In the genomic region with DNA sequence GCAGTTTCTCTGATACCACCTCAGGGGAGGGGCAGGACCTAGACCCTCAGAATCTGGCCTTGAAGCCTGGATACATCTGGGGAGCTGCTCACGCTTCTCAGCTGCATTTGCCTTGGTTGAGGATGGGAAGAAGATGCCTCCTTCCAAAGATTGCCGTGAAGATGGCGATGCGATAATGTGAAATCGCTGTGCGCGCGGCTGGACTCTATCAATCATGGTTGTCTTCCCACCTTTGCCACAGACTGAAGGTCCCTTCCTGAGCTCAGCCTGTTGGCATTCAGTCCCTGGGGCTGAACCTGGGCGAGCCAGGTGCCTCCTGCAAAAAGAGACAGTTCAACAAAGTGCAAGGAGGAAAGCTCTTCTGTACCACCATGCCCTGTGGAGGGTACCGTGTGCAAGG, we compare ENCODE assay signal across 17 cellular contexts.
DNase-seq lines count a peak whose midpoint lies in the region; ATAC-seq and TF ChIP-seq lines count a peak whose summit lies in the region.
"Had no signal": no experiment of that assay in that cellular context is flagged by ENCODE, and none has a peak within 500 bp of the region (broad histone marks: within the 10 kb centered on the region; RNA-seq: fewer than 3 reads in every experiment).

No MANE protein-coding gene starts in this region.

- no TSS peak for BruUV-seq in PC-9 (replicated peaks; lab: Mats Ljungman, UMichigan)

- no peaks in the 10 kb centered on the region for H3K36me3 Mint-ChIP-seq in activated CD8-positive, alpha-beta T cell treated with anti-CD3 and anti-CD28 coated beads for 36 hours (ENCODE audit: low read depth)
- H3K36me3 Mint-ChIP-seq: IgD-negative memory B cell; naive B cell; stimulated activated memory B cell treated with anti-CD40 and anti-IgM and Interleukin-4, amounts not matched to agents 10 μg/mL and 1 μg/mL and 100 μg/mL, for 72 hours had no signal

- peak overlapping the region; percentile 37 for H2AK5ac ChIP-seq in neuronal stem cell (ENCODE audit: low read depth, low read length)

- TF ChIP-seq CTCF in PC-9 (conservative IDR thresholded peaks at IDR 0.05) (no peak), esophagus muscularis mucosa (IDR thresholded peaks at IDR 0.05) (no peak), thoracic aorta (IDR thresholded peaks at IDR 0.05) (no peak)
- TF ChIP-seq CTCF in activated CD8-positive, alpha-beta T cell treated with anti-CD3 and anti-CD28 coated beads for 36 hours (IDR thresholded peaks at IDR 0.05), result no peak

- peaks cover 15% of the 10 kb centered on the region for H3K79me2 ChIP-seq in PC-9 (ENCODE audit: low read depth)

- peak overlapping the region; percentile 60 for H2BK12ac ChIP-seq in neuronal stem cell (ENCODE audit: low read length)

- ATAC-seq in thoracic aorta (ENCODE audit: insufficient number of reproducible peaks, low FRiP score, low read depth) (no peak), HG02884 (IDR thresholded peaks at IDR 0.05; ENCODE audit: unreplicated experiment) (no peak), HG03097 (IDR thresholded peaks at IDR 0.05; ENCODE audit: low FRiP score, unreplicated experiment) (no peak), HG03521 (IDR thresholded peaks at IDR 0.05; ENCODE audit: unreplicated experiment) (no peak)
- no peak for ATAC-seq in activated CD8-positive, alpha-beta T cell treated with anti-CD3 and anti-CD28 coated beads for 36 hours
- ATAC-seq: left cardiac atrium; stimulated activated memory B cell treated with anti-CD40 and anti-IgM and Interleukin-4, amounts not matched to agents 10 μg/mL and 1 μg/mL and 100 μg/mL, for 72 hours had no signal

- H4K20me1 ChIP-seq in PC-9 (ENCODE audit: insufficient read depth), result no peaks in the 10 kb centered on the region

- peaks cover 74% of the 10 kb centered on the region for H3K4me1 ChIP-seq in PC-9 (replicated peaks; ENCODE audit: insufficient read depth)
- peaks cover 26 to 80% (median 72%) of the 10 kb centered on the region in 4 donors for H3K4me1 ChIP-seq in esophagus muscularis mucosa
- H3K4me1 ChIP-seq in neuronal stem cell (ENCODE audit: control insufficient read depth in 2 of 2, insufficient read depth in 1 of 2, low read depth in 1 of 2, low read length in 2 of 2), result peaks cover 0 to 9% of the 10 kb centered on the region in 2 donors
- H3K4me1 ChIP-seq in thoracic aorta (ENCODE audit: control insufficient read depth in 1 of 2, low read depth in 2 of 2), result peaks cover 29 to 56% of the 10 kb centered on the region in 2 donors

- H3K4me2 ChIP-seq in PC-9, result peak overlapping the region; percentile 97
- H3K4me2 ChIP-seq in neuronal stem cell (ENCODE audit: insufficient read depth, low read length, poor library complexity, severe bottlenecking), result no peak overlapping the region

- H2BK15ac ChIP-seq in neuronal stem cell (ENCODE audit: low read length), result peak overlapping the region; percentile 9

- H2BK5ac ChIP-seq in neuronal stem cell (ENCODE audit: low read length), result no peak overlapping the region

- H3K36me3 ChIP-seq in PC-9 (ENCODE audit: low read depth) (no peaks in the 10 kb centered on the region), esophagus muscularis mucosa (no peaks in the 10 kb centered on the region), neuronal stem cell (replicated peaks in 1 of 2; ENCODE audit: control insufficient read depth in 2 of 2, insufficient read depth in 2 of 2, low read length in 2 of 2) (no peaks in the 10 kb centered on the region), thoracic aorta (no peaks in the 10 kb centered on the region)

- WGBS in esophagus muscularis mucosa, result 96% methylated on average over 9 of the region's 10 CpGs
- WGBS in neuronal stem cell (ENCODE audit: extremely low coverage in 2 of 2, insufficient read length in 2 of 2, insufficient replicate concordance in 1 of 2), 2 donors, result no CpG with 5 or more reads among the region's 10 CpGs

- H4K8ac ChIP-seq in neuronal stem cell (ENCODE audit: low read depth, low read length), result no peak overlapping the region

- H3K4me3 Mint-ChIP-seq in activated CD8-positive, alpha-beta T cell treated with anti-CD3 and anti-CD28 coated beads for 36 hours, result no peak overlapping the region
- H3K4me3 Mint-ChIP-seq: activated CD4-positive, alpha-beta T cell treated with anti-CD3 and anti-CD28 coated beads, Interleukin-2, amount 10 ng/mL, durations not matched to agents 24 days and 14 days; IgD-negative memory B cell; stimulated activated memory B cell treated with anti-CD40 and anti-IgM and Interleukin-4, amounts not matched to agents 10 μg/mL and 1 μg/mL and 100 μg/mL, for 72 hours had no signal

- no peak overlapping the region for H2AFZ ChIP-seq in PC-9
- H2AFZ ChIP-seq in neuronal stem cell (ENCODE audit: low read length), result no peak overlapping the region

- peak overlapping the region; percentile 70 for H3K18ac ChIP-seq in neuronal stem cell (ENCODE audit: low read length)

- H3K9me3 ChIP-seq in PC-9 (ENCODE audit: insufficient read depth, low read depth), result no peaks in the 10 kb centered on the region
- no peaks in the 10 kb centered on the region for H3K9me3 ChIP-seq in esophagus muscularis mucosa
- no peaks in the 10 kb centered on the region for H3K9me3 ChIP-seq in neuronal stem cell (replicated peaks in 1 of 2; ENCODE audit: control insufficient read depth in 2 of 2, insufficient read depth in 1 of 2, low read depth in 1 of 2, low read length in 2 of 2)
- H3K9me3 ChIP-seq in thoracic aorta, result no peaks in the 10 kb centered on the region

- CTCF ChIA-PET in PC-9 (lab: Charles Lee), result interaction anchor here (0.6 to 2.1 kb wide), 2 partner anchors 111 to 586 kb away, joined by 6 to 9 read pairs; no protein-coding TSS in a partner anchor
- CTCF ChIA-PET in activated CD8-positive, alpha-beta T cell treated with anti-CD3 and anti-CD28 coated beads for 36 hours (lab: Charles Lee), result interaction anchor here (1.2 kb wide), 2 partner anchors 9 to 187 kb away, joined by 3 read pairs; no protein-coding TSS in a partner anchor

- H3K4ac ChIP-seq in neuronal stem cell (ENCODE audit: low read length), result no peak overlapping the region

- H3K27ac ChIP-seq in PC-9, result peak overlapping the region; percentile 100
- peak overlapping the region; percentile 96 to 98 (median 98) for H3K27ac ChIP-seq in esophagus muscularis mucosa (replicated peaks in 1 of 4)
- no peak overlapping the region for H3K27ac ChIP-seq in neuronal stem cell (replicated peaks; ENCODE audit: low read length)
- H3K27ac ChIP-seq in thoracic aorta, result peak overlapping the region; percentile 93 to 98

- no peak overlapping the region for H3K14ac ChIP-seq in neuronal stem cell (ENCODE audit: low read length)

- H3K23ac ChIP-seq in neuronal stem cell (ENCODE audit: low read depth, low read length, poor library complexity), result peak overlapping the region; percentile 58

- H2BK120ac ChIP-seq in neuronal stem cell (ENCODE audit: low read depth, low read length), result no peak overlapping the region

- DNase-seq in PC-9, result no peak
- DNase-seq in esophagus muscularis mucosa (ENCODE audit: extremely low spot score), result no peak
- no peak for DNase-seq in neuronal stem cell (ENCODE audit: low spot score)
- no peak for DNase-seq in thoracic aorta (ENCODE audit: low spot score)
- no peak for DNase-seq in activated CD8-positive, alpha-beta T cell treated with anti-CD3 and anti-CD28 coated beads for 36 hours
- DNase-seq: activated CD4-positive, alpha-beta T cell treated with anti-CD3 and anti-CD28 coated beads, Interleukin-2, amount 10 ng/mL, durations not matched to agents 24 days and 14 days; DND-41; left cardiac atrium; naive B cell; NCI-H2029; NK-92 treated with Interleukin-12 subunit alpha and Interleukin-12 subunit beta, amount 100 ng/mL, for 24 hours; SW 1271 had no signal

- H4K91ac ChIP-seq in neuronal stem cell (ENCODE audit: low read depth, low read length, poor library complexity), result no peak overlapping the region

- no peak for TF ChIP-seq POLR2A in esophagus muscularis mucosa (IDR thresholded peaks at IDR 0.05; ENCODE audit: low read depth)

- intact Hi-C loops in PC-9 (cut with micrococcal nuclease; ENCODE audit: unreplicated experiment) (loop anchor here (5.0 kb wide), 4 partner anchors 51 to 186 kb away; no protein-coding TSS in a partner anchor), esophagus muscularis mucosa (cut with DNase I) (loop anchor here (5.0 to 10.0 kb wide), 3 partner anchors 81 to 176 kb away; a partner anchor contains a TSS)
- intact Hi-C loops in activated CD8-positive, alpha-beta T cell treated with anti-CD3 and anti-CD28 coated beads for 36 hours (cut with micrococcal nuclease), result no loop called here

- H3K27ac Mint-ChIP-seq in activated CD8-positive, alpha-beta T cell treated with anti-CD3 and anti-CD28 coated beads for 36 hours, result no peak overlapping the region
- H3K27ac Mint-ChIP-seq: activated CD4-positive, alpha-beta T cell treated with anti-CD3 and anti-CD28 coated beads, Interleukin-2, amount 10 ng/mL, durations not matched to agents 24 days and 14 days; IgD-negative memory B cell; stimulated activated memory B cell treated with anti-CD40 and anti-IgM and Interleukin-4, amounts not matched to agents 10 μg/mL and 1 μg/mL and 100 μg/mL, for 72 hours had no signal

- peaks cover 3% of the 10 kb centered on the region for H3K79me1 ChIP-seq in neuronal stem cell (ENCODE audit: low read depth, low read length)

- H3K4me1 Mint-ChIP-seq in activated CD8-positive, alpha-beta T cell treated with anti-CD3 and anti-CD28 coated beads for 36 hours (ENCODE audit: low read depth), result no peaks in the 10 kb centered on the region
- H3K4me1 Mint-ChIP-seq: stimulated activated memory B cell treated with anti-CD40 and anti-IgM and Interleukin-4, amounts not matched to agents 10 μg/mL and 1 μg/mL and 100 μg/mL, for 72 hours had no signal

- TF ChIP-seq EP300 in esophagus muscularis mucosa (IDR thresholded peaks at IDR 0.05), result no peak

- H3K4me3 ChIP-seq in PC-9, result peak overlapping the region; percentile 61; the same call in 1 of the 2 replicates
- H3K4me3 ChIP-seq in esophagus muscularis mucosa, result no peak overlapping the region
- H3K4me3 ChIP-seq in neuronal stem cell (ENCODE audit: low read length in 2 of 2), result no peak overlapping the region
- H3K4me3 ChIP-seq in thoracic aorta, result no peak overlapping the region

- no peak overlapping the region for H3K9ac ChIP-seq in neuronal stem cell (ENCODE audit: low read depth, low read length, poor library complexity)

- H3F3A ChIP-seq in PC-9 (ENCODE audit: insufficient read depth, low read depth), result peaks cover 66% of the 10 kb centered on the region

- H3K9me2 ChIP-seq in PC-9 (ENCODE audit: insufficient read depth), result no peaks in the 10 kb centered on the region

- H3K27me3 ChIP-seq in PC-9 (ENCODE audit: insufficient read depth, low read depth) (no peaks in the 10 kb centered on the region), esophagus muscularis mucosa (no peaks in the 10 kb centered on the region), neuronal stem cell (ENCODE audit: control insufficient read depth in 3 of 3, insufficient read depth in 3 of 3, low read depth in 1 of 3, low read length in 3 of 3) (peaks cover 0 to 2% (median 0%) of the 10 kb centered on the region in 3 experiments), thoracic aorta (replicated peaks; ENCODE audit: insufficient read depth) (no peaks in the 10 kb centered on the region)

- POLR2A ChIA-PET in PC-9 (lab: Charles Lee; ENCODE audit: unreplicated experiment), result interaction anchor here (0.5 to 1.0 kb wide), 4 partner anchors 56 to 193 kb away, joined by 3 to 10 read pairs (median 4); no protein-coding TSS in a partner anchor
- POLR2A ChIA-PET in activated CD8-positive, alpha-beta T cell treated with anti-CD3 and anti-CD28 coated beads for 36 hours (lab: Charles Lee), result interaction anchor here (0.9 kb wide), 1 partner anchor 18 kb away, joined by 3 read pairs; no protein-coding TSS in a partner anchor

- H3K9me3 Mint-ChIP-seq in activated CD8-positive, alpha-beta T cell treated with anti-CD3 and anti-CD28 coated beads for 36 hours, result no peaks in the 10 kb centered on the region
- H3K9me3 Mint-ChIP-seq: activated CD4-positive, alpha-beta T cell treated with anti-CD3 and anti-CD28 coated beads, Interleukin-2, amount 10 ng/mL, durations not matched to agents 24 days and 14 days; naive B cell; stimulated activated memory B cell treated with anti-CD40 and anti-IgM and Interleukin-4, amounts not matched to agents 10 μg/mL and 1 μg/mL and 100 μg/mL, for 72 hours had no signal

- H3K27me3 Mint-ChIP-seq in activated CD8-positive, alpha-beta T cell treated with anti-CD3 and anti-CD28 coated beads for 36 hours, result no peaks in the 10 kb centered on the region
